Comparison of ENCODE assay signal across 2 cellular contexts in genomic region chr16:955766-956165, GRCh38. TPM values are rescaled to one million over a fixed set of nuclear protein-coding genes. Genes with fewer than 3 reads are reported as not detected.
"Had no signal": no experiment of that assay in that cellular context is flagged by ENCODE, and none has a peak within 500 bp of the region (broad histone marks: within the 10 kb centered on the region; RNA-seq: fewer than 3 reads in every experiment).

No MANE protein-coding gene starts in this region.

RNA-seq across cellular contexts. Expression of gene SOX8, which starts 25.8 kb away (rescaled TPM):
- total RNA-seq: natural killer cell, osteoblast had no signal
